ENCODE assay signal across 1 cellular context in the genomic region with DNA sequence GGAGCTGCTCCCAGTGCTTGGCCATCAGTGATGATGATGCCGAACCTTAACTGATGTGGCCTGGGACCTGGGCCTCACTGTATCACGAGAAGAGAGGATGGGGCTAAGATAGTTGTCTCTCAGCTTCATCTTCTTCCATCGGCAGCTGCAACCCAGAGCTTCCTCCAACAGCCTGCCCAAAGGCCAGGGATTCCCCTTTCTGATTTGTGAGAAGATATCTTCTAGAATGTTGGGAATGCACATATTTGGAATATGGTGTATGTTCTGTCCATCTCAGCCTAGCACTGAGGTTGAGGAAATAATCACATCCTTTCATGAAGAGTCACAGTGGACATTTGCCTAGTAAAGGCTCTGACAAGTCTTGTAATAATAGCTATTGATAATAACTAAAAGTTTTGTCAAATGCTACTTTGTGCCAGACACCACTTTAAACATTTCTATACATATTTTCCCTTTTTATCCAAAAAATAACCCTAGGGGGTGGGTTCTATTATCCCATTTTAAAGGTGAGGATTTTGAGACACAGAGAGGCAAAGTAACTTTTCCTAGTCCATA.
TF ChIP-seq lines count a peak whose summit lies in the region.

No MANE protein-coding gene starts in this region.

TF ChIP-seq in K562, 482 proteins besides CTCF, POLR2A, EP300 and RAD21:
- TF ChIP-seq ZNF239 (CRISPR knock-in tag; IDR thresholded peaks at IDR 0.05) = peak; percentile 90
- TF ChIP-seq, protein P1, sequence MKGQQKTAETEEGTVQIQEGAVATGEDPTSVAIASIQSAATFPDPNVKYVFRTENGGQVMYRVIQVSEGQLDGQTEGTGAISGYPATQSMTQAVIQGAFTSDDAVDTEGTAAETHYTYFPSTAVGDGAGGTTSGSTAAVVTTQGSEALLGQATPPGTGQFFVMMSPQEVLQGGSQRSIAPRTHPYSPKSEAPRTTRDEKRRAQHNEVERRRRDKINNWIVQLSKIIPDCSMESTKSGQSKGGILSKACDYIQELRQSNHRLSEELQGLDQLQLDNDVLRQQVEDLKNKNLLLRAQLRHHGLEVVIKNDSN (CRISPR knock-in tag; IDR thresholded peaks at IDR 0.05) = no peak
